Comparison of ENCODE assay signal across 8 cellular contexts in genomic region chr2:169365093-169365483, GRCh38.
A peak's percentile ranks its signal among the peaks of the same experiment; 100 is the strongest.
DNase-seq lines count a peak whose midpoint lies in the region; ATAC-seq and TF ChIP-seq lines count a peak whose summit lies in the region.

No MANE protein-coding gene starts in this region.

- no peak overlapping the region for H3K27ac Mint-ChIP-seq in nephron progenitor cell

- DNase-seq in AG10803 (ENCODE audit: low read depth) (no peak), astrocyte of the spinal cord (ENCODE audit: low read depth, low spot score) (peak; percentile 10), nephron progenitor cell (no peak), SKM-1 (lab: John Stamatoyannopoulos, UW; ENCODE audit: unreplicated experiment) (no peak), NCI-H1436 (lab: John Stamatoyannopoulos, UW) (no peak), NCI-H2081 (lab: John Stamatoyannopoulos, UW) (no peak)

- peaks cover 61% of the 10 kb centered on the region for H3K27me3 Mint-ChIP-seq in nephron progenitor cell (ENCODE audit: low read depth, poor library complexity)

- peak overlapping the region; percentile 87 for H3K4me3 Mint-ChIP-seq in nephron progenitor cell

- H3K36me3 Mint-ChIP-seq in nephron progenitor cell (ENCODE audit: low read depth), result no peaks in the 10 kb centered on the region

- ATAC-seq in GM19043 (IDR thresholded peaks at IDR 0.05; ENCODE audit: low read depth, unreplicated experiment) (peak; percentile 66), HG03439 (IDR thresholded peaks at IDR 0.05; ENCODE audit: unreplicated experiment) (peak; percentile 41)

- H3K4me3 ChIP-seq in AG10803 (ENCODE audit: low read length), result peak overlapping the region; percentile 52
- H3K4me3 ChIP-seq in astrocyte of the spinal cord (ENCODE audit: low read depth, low read length), result no peak overlapping the region

- TF ChIP-seq CTCF in AG10803 (conservative IDR thresholded peaks at IDR 0.05; ENCODE audit: low read length), result no peak
- TF ChIP-seq CTCF in astrocyte of the spinal cord (IDR thresholded peaks at IDR 0.05; ENCODE audit: low read depth, low read length), result no peak
- TF ChIP-seq CTCF in nephron progenitor cell (IDR thresholded peaks at IDR 0.05), result no peak

- H3K9me3 Mint-ChIP-seq in nephron progenitor cell, result peaks cover 5% of the 10 kb centered on the region

- in situ Hi-C loops in astrocyte of the spinal cord (cut with HindIII; ENCODE audit: low sequenced_read_pairs), result no loop called here

- peaks cover 36% of the 10 kb centered on the region for H3K4me1 Mint-ChIP-seq in nephron progenitor cell
